In genomic region chr13:46339035-46339666, GRCh38 we compare ENCODE assay signal across 9 cellular contexts. TPM values are rescaled to one million over a fixed set of nuclear protein-coding genes. Genes with fewer than 3 reads are reported as not detected.
A peak's percentile ranks its signal among the peaks of the same experiment; 100 is the strongest.
DNase-seq lines count a peak whose midpoint lies in the region; ATAC-seq and TF ChIP-seq lines count a peak whose summit lies in the region.
"Had no signal": no experiment of that assay in that cellular context is flagged by ENCODE, and none has a peak within 500 bp of the region (broad histone marks: within the 10 kb centered on the region; RNA-seq: fewer than 3 reads in every experiment).

No MANE protein-coding gene starts in this region.

- TF ChIP-seq CTCF in brain microvascular endothelial cell (IDR thresholded peaks at IDR 0.05; ENCODE audit: low read depth, low read length, missing control alignments): peak; percentile 59
- no peak for TF ChIP-seq CTCF in spleen (IDR thresholded peaks at IDR 0.05 in 8 of 11, conservative IDR thresholded peaks at IDR 0.05 in 3 of 11)

- ATAC-seq in HG03025 (IDR thresholded peaks at IDR 0.05; ENCODE audit: low FRiP score, unreplicated experiment): no peak

- H3K27ac ChIP-seq in brain microvascular endothelial cell (peak overlapping the region; percentile 63), spleen (peak overlapping the region; percentile 2 to 83 (median 62))
- no peak overlapping the region for H3K27ac ChIP-seq in effector memory CD4-positive, alpha-beta T cell (ENCODE audit: insufficient read depth, low read length, poor library complexity, severe bottlenecking)
- H3K27ac ChIP-seq: 22Rv1 had no signal

- in situ Hi-C loops in brain microvascular endothelial cell (cut with HindIII; ENCODE audit: low pct_ligation_motif_present, low sequenced_read_pairs): no loop called here

- no peak overlapping the region for H3K4me3 ChIP-seq in brain microvascular endothelial cell (ENCODE audit: low read depth, low read length)
- H3K4me3 ChIP-seq in spleen: no peak overlapping the region
- no peak overlapping the region for H3K4me3 ChIP-seq in effector memory CD4-positive, alpha-beta T cell (ENCODE audit: insufficient read depth, low read depth, low read length, poor library complexity, severe bottlenecking)

- H3K36me3 ChIP-seq in brain microvascular endothelial cell (replicated peaks): no peaks in the 10 kb centered on the region
- H3K36me3 ChIP-seq in spleen: peaks cover 0 to 34% (median 9%) of the 10 kb centered on the region in 6 donors
- H3K36me3 ChIP-seq in effector memory CD4-positive, alpha-beta T cell (ENCODE audit: control insufficient read depth, insufficient read depth, low read length): no peaks in the 10 kb centered on the region

- no peak for TF ChIP-seq POLR2A in spleen (IDR thresholded peaks at IDR 0.05)

- 31 to 50% (median 43%) methylated on average over 10 of the region's 10 CpGs for WGBS in spleen, 5 donors

- peaks cover 0 to 70% (median 41%) of the 10 kb centered on the region in 6 donors for H3K4me1 ChIP-seq in spleen
- no peaks in the 10 kb centered on the region for H3K4me1 ChIP-seq in effector memory CD4-positive, alpha-beta T cell (ENCODE audit: control insufficient read depth, insufficient read depth, low read length, poor library complexity, severe bottlenecking)

- H3K9me3 ChIP-seq in spleen: peaks cover 0 to 10% (median 7%) of the 10 kb centered on the region in 8 donors
- no peaks in the 10 kb centered on the region for H3K9me3 ChIP-seq in effector memory CD4-positive, alpha-beta T cell (ENCODE audit: control insufficient read depth, low read length)

- H3K27me3 ChIP-seq in brain microvascular endothelial cell (replicated peaks) (no peaks in the 10 kb centered on the region), spleen (replicated peaks in 1 of 7) (no peaks in the 10 kb centered on the region)
- H3K27me3 ChIP-seq in effector memory CD4-positive, alpha-beta T cell (replicated peaks; ENCODE audit: control insufficient read depth, insufficient read depth, low read length, poor library complexity, severe bottlenecking): no peaks in the 10 kb centered on the region

- intact Hi-C loops in spleen (cut with DNase I; ENCODE audit: low total_unique reads): no loop called here

- peak; percentile 13 for DNase-seq in NCI-H2029 (lab: John Stamatoyannopoulos, UW)
- DNase-seq in NCI-H2029 treated with DMSO at 0.1 percent for 48 hours (lab: John Stamatoyannopoulos, UW): no peak
- DNase-seq in HS-5 (ENCODE audit: low read depth): peak; percentile 46
- peak; percentile 90 for DNase-seq in brain microvascular endothelial cell
- DNase-seq in spleen: no peak
- DNase-seq in effector memory CD4-positive, alpha-beta T cell: no peak
- DNase-seq in NK-92 (lab: John Stamatoyannopoulos, UW; ENCODE audit: unreplicated experiment): no peak

RNA-seq across cellular contexts. Expression of gene RUBCNL, which starts 47.9 kb away (rescaled TPM):
- 10 to 100 TPM; 40.0 to 77.2 (median 51.7) TPM for total RNA-seq in spleen
- polyA plus RNA-seq in spleen: 10 to 100 TPM; 28.9 to 47.9 (median 32.3) TPM

Comparison
In these comparisons a context has a peak if more than half of its experiments do, and no peak if none do; other contexts are left out.
1. DNase-seq: peak in NCI-H2029 (single experiment), HS-5 (single experiment) and brain microvascular endothelial cell (single experiment); none in NCI-H2029 treated with DMSO at 0.1 percent for 48 hours (single experiment), spleen (single experiment), effector memory CD4-positive, alpha-beta T cell (0 of 3) and NK-92 (single experiment).